ENCODE assay signal across 1 cellular context in the genomic region with DNA sequence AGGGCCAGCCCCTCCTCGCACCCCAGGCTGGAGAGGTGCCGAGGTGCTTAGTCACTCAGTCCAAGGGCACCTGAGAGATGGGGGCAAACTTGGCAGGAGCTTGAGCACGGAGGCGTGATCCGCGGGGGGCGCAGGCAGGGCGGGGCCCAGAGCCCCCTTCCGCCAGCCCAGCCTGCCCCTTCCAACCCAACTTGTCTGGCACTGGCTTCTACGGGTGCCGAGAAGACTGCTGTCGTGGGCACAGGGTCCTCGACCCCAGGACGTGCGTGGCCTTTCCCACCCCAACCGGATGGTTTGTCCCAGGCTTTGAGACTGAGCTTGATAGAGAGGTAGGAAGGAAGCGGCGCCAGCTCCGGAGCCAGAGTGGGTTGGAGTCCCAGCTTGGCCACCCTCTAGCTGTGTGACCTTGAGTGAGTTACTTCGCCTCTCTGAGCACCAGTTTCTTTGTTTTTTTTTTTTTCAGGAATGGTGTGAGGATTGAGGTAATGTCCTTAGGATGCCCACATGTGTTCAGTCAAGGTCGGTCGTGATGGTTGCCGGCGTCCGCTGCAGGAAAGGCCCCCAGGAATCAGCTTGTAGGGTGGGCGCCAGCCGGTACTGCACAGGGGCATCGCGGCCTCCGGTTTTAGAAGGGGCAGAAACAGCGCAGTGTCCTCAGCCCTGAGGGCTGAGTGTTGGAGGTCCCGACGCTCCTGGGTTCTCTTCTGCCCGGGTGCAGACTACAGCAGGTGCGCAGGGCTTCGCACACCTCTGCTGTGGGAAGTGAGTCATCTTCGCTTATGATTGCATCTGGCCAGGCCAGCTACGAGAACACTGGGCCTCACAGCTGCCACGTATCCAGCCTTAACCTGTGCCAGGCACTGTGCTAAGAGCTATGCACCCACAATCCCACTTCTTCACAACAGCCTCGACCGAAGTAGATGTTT.
A peak's percentile ranks its signal among the peaks of the same experiment; 100 is the strongest.
TF ChIP-seq lines count a peak whose summit lies in the region.

No MANE protein-coding gene starts in this region.

TF ChIP-seq in H1, 55 proteins besides CTCF, POLR2A, EP300 and RAD21 (continued from another document):
- TF ChIP-seq CBX8 (IDR thresholded peaks at IDR 0.05; ENCODE audit: borderline replicate concordance, low read depth, low read length), result 0 out of 2 replicates have a peak, but pooled peaks have one; percentile 22
TF ChIP-seq in H1: peak in this region for 4.
